ENCODE assay signal across 30 cellular contexts in the genomic region with DNA sequence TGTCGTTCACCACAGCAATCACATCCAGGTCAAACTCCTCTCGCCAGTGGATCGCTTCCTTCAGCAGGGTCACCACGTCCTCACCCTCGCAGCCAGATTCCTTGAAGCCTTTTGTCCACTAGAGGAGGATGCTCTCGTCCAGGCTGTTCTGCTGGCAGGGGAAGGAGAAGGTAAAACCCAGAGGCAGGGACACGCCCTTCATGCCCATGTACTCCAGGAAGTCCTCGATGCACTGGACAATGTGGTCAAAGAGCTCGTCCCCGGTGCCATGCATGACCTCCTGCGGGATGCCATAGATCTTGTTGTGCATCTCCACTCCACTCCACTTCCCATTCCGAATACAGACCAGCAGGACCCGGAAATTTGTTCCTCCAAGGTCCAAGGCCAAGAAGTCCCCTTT.
"Had no signal": no experiment of that assay in that cellular context is flagged by ENCODE, and none has a peak within 500 bp of the region (broad histone marks: within the 10 kb centered on the region; RNA-seq: fewer than 3 reads in every experiment).

No MANE protein-coding gene starts in this region.

- FAIRE-seq: TTC549 had no signal

- H3K4me3 ChIP-seq: ascending aorta had no signal

- H3K36me3 Mint-ChIP-seq: activated CD4-positive, alpha-beta memory T cell treated with anti-CD3 and anti-CD28 coated beads for 36 hours; activated naive CD8-positive, alpha-beta T cell; activated naive CD8-positive, alpha-beta T cell treated with anti-CD3 and anti-CD28 coated beads, Interleukin-2, amount 10 ng/mL, durations not matched to agents 7 days and 5 days; brain had no signal

- H3K36me3 ChIP-seq: ascending aorta had no signal

- H3K27ac Mint-ChIP-seq: activated B cell treated with CpG ODN at 0.5 μM for 24 hours; activated CD4-positive, alpha-beta memory T cell treated with anti-CD3 and anti-CD28 coated beads for 36 hours; activated CD4-positive, alpha-beta T cell treated with anti-CD3 and anti-CD28 coated beads, Interleukin-2, amount 10 ng/mL, durations not matched to agents 24 days and 14 days; activated CD8-positive, alpha-beta T cell treated with anti-CD3 and anti-CD28 coated beads for 36 hours; activated naive CD8-positive, alpha-beta T cell; activated naive CD8-positive, alpha-beta T cell treated with anti-CD3 and anti-CD28 coated beads, Interleukin-2, amount 10 ng/mL, durations not matched to agents 7 days and 5 days; activated naive CD8-positive, alpha-beta T cell treated with anti-CD3 and anti-CD28 coated beads, Interleukin-2, amount 50 U/mL, for 24 hours; activated T-cell treated with anti-CD3 and anti-CD28 coated beads, Interleukin-2, amount 50 U/mL, for 24 hours; activated T-helper 2 cell treated with anti-CD3 and anti-CD28 coated beads, Interferon-gamma antibody, Interleukin-2, Interleukin-4, amounts not matched to agents 10 μg/mL and 5 μg/mL and 100 μg/mL, durations not matched to agents 14 hours and 24 hours and 36 hours; brain; T-helper 1 cell treated with Interleukin-12 subunit alpha and Interleukin-12 subunit beta and Interleukin-4 antibody, amounts not matched to agents 30 μg/mL and 1 μg/mL, for 36 hours; T-helper 2 cell treated with Interferon-gamma antibody and Interleukin-4, amounts not matched to agents 5 μg/mL and 100 μg/mL, for 36 hours had no signal

- H3K27me3 Mint-ChIP-seq: activated B cell treated with CpG ODN at 0.5 μM for 24 hours; activated CD4-positive, alpha-beta memory T cell treated with anti-CD3 and anti-CD28 coated beads for 36 hours; activated CD4-positive, alpha-beta T cell treated with anti-CD3 and anti-CD28 coated beads, Interleukin-2, amount 10 ng/mL, durations not matched to agents 24 days and 14 days; activated CD8-positive, alpha-beta T cell treated with anti-CD3 and anti-CD28 coated beads for 36 hours; activated naive CD8-positive, alpha-beta T cell; activated naive CD8-positive, alpha-beta T cell treated with anti-CD3 and anti-CD28 coated beads, Interleukin-2, amount 50 U/mL, for 24 hours; brain had no signal

- H3K4me3 Mint-ChIP-seq: activated B cell treated with CpG ODN at 0.5 μM for 24 hours; activated CD4-positive, alpha-beta memory T cell treated with anti-CD3 and anti-CD28 coated beads for 36 hours; activated CD4-positive, alpha-beta T cell treated with anti-CD3 and anti-CD28 coated beads, Interleukin-2, amount 10 ng/mL, durations not matched to agents 24 days and 14 days; activated CD8-positive, alpha-beta T cell treated with anti-CD3 and anti-CD28 coated beads for 36 hours; activated naive CD8-positive, alpha-beta T cell; activated naive CD8-positive, alpha-beta T cell treated with anti-CD3 and anti-CD28 coated beads, Interleukin-2, amount 10 ng/mL, durations not matched to agents 7 days and 5 days; activated naive CD8-positive, alpha-beta T cell treated with anti-CD3 and anti-CD28 coated beads, Interleukin-2, amount 50 U/mL, for 24 hours; activated T-cell treated with anti-CD3 and anti-CD28 coated beads, Interleukin-2, amount 50 U/mL, for 24 hours; brain; T-helper 1 cell treated with Interleukin-12 subunit alpha and Interleukin-12 subunit beta and Interleukin-4 antibody, amounts not matched to agents 30 μg/mL and 1 μg/mL, for 36 hours; T-helper 2 cell treated with Interferon-gamma antibody and Interleukin-4, amounts not matched to agents 5 μg/mL and 100 μg/mL, for 36 hours had no signal

- DNase-seq: activated B cell treated with CpG ODN at 0.5 μM for 24 hours; activated CD4-positive, alpha-beta memory T cell treated with anti-CD3 and anti-CD28 coated beads for 36 hours; activated CD4-positive, alpha-beta T cell treated with anti-CD3 and anti-CD28 coated beads for 4 hours; activated CD4-positive, alpha-beta T cell treated with anti-CD3 and anti-CD28 coated beads, Interleukin-2, amount 10 ng/mL, durations not matched to agents 24 days and 14 days; activated CD4-positive, alpha-beta T cell treated with anti-CD3 and anti-CD28 coated beads, Interleukin-2, amount 50 U/mL, for 1 hour; activated CD4-positive, alpha-beta T cell treated with anti-CD3 and anti-CD28 coated beads, Interleukin-2, amount 50 U/mL, for 4 hours; activated CD4-positive, CD25-positive, alpha-beta regulatory T cell treated with anti-CD3 and anti-CD28 coated beads, Interleukin-2, amount 50 U/mL, for 72 hours; activated CD8-positive, alpha-beta memory T cell treated with anti-CD3 and anti-CD28 coated beads, Interleukin-2, amount 50 U/mL, for 4 hours; activated CD8-positive, alpha-beta T cell treated with anti-CD3 and anti-CD28 coated beads for 36 hours; activated effector memory CD4-positive, alpha-beta T cell treated with Interleukin-2 at 50 U/mL for 16 hours; activated naive CD4-positive, alpha-beta T cell treated with anti-CD3 and anti-CD28 coated beads, Interleukin-2, amount 50 U/mL, for 16 hours; activated naive CD4-positive, alpha-beta T cell treated with Interleukin-2 at 50 U/mL for 16 hours; activated naive CD8-positive, alpha-beta T cell treated with anti-CD3 and anti-CD28 coated beads, Interleukin-2, amount 10 ng/mL, durations not matched to agents 7 days and 5 days; activated naive CD8-positive, alpha-beta T cell treated with anti-CD3 and anti-CD28 coated beads, Interleukin-2, amount 50 U/mL, for 24 hours; activated T-cell treated with anti-CD3 and anti-CD28 coated beads, Interleukin-2, amount 50 U/mL, for 24 hours; activated T-cell treated with anti-CD3 and anti-CD28 coated beads, Interleukin-2, amount 50 U/mL, for 48 hours; amygdala; anterior cingulate cortex; central memory CD4-positive, alpha-beta T cell; T-helper 1 cell; T-helper 2 cell; T-helper 9 cell had no signal

- H3K4me1 ChIP-seq: ascending aorta had no signal

- H3K27me3 ChIP-seq: ascending aorta had no signal

- ATAC-seq: activated CD8-positive, alpha-beta T cell treated with anti-CD3 and anti-CD28 coated beads for 36 hours; activated naive CD8-positive, alpha-beta T cell treated with anti-CD3 and anti-CD28 coated beads, Interleukin-2, amount 50 U/mL, for 24 hours had no signal

- H3K27ac ChIP-seq: ascending aorta, VCaP had no signal

- H3K9me3 ChIP-seq: ascending aorta had no signal

- H3K9me3 Mint-ChIP-seq: activated B cell treated with CpG ODN at 0.5 μM for 24 hours; activated CD4-positive, alpha-beta memory T cell treated with anti-CD3 and anti-CD28 coated beads for 36 hours; activated CD8-positive, alpha-beta T cell treated with anti-CD3 and anti-CD28 coated beads for 36 hours; activated T-cell treated with anti-CD3 and anti-CD28 coated beads, Interleukin-2, amount 50 U/mL, for 24 hours had no signal

- H3K4me1 Mint-ChIP-seq: activated B cell treated with CpG ODN at 0.5 μM for 24 hours; activated CD4-positive, alpha-beta T cell treated with anti-CD3 and anti-CD28 coated beads, Interleukin-2, amount 10 ng/mL, durations not matched to agents 24 days and 14 days; activated naive CD8-positive, alpha-beta T cell treated with anti-CD3 and anti-CD28 coated beads, Interleukin-2, amount 10 ng/mL, durations not matched to agents 7 days and 5 days; activated naive CD8-positive, alpha-beta T cell treated with anti-CD3 and anti-CD28 coated beads, Interleukin-2, amount 50 U/mL, for 24 hours; brain had no signal
